ENCODE assay signal across 29 cellular contexts in genomic region chr10:83222832-83223742, GRCh38.
"Had no signal": no experiment of that assay in that cellular context is flagged by ENCODE, and none has a peak within 500 bp of the region (broad histone marks: within the 10 kb centered on the region; RNA-seq: fewer than 3 reads in every experiment).

No MANE protein-coding gene starts in this region.

- FAIRE-seq: astrocyte, keratinocyte, TTC549 had no signal

- H3K36me3 ChIP-seq: brain microvascular endothelial cell, esophagus muscularis mucosa, heart right ventricle, right lobe of liver, thoracic aorta, uterus had no signal

- H3K27ac ChIP-seq: brain microvascular endothelial cell, esophagus muscularis mucosa, heart right ventricle, right lobe of liver, thoracic aorta, uterus, VCaP had no signal

- H3K4me1 ChIP-seq: esophagus muscularis mucosa, heart right ventricle, right lobe of liver, uterus had no signal

- H3K27me3 Mint-ChIP-seq: activated CD4-positive, alpha-beta memory T cell treated with anti-CD3 and anti-CD28 coated beads for 36 hours; activated T-cell treated with anti-CD3 and anti-CD28 coated beads, Interleukin-2, amount 50 U/mL, for 24 hours; naive thymus-derived CD4-positive, alpha-beta T cell; type B pancreatic cell had no signal

- H3K9me3 ChIP-seq: esophagus muscularis mucosa, heart right ventricle, right lobe of liver, thoracic aorta, uterus had no signal

- H3K9me3 Mint-ChIP-seq: activated CD4-positive, alpha-beta memory T cell treated with anti-CD3 and anti-CD28 coated beads for 36 hours; type B pancreatic cell had no signal

- H3K36me3 Mint-ChIP-seq: activated CD4-positive, alpha-beta memory T cell treated with anti-CD3 and anti-CD28 coated beads for 36 hours; type B pancreatic cell had no signal

- H3K4me1 Mint-ChIP-seq: naive thymus-derived CD4-positive, alpha-beta T cell had no signal

- H3K27ac Mint-ChIP-seq: activated CD4-positive, alpha-beta memory T cell treated with anti-CD3 and anti-CD28 coated beads for 36 hours; activated T-cell treated with anti-CD3 and anti-CD28 coated beads, Interleukin-2, amount 50 U/mL, for 24 hours; naive thymus-derived CD4-positive, alpha-beta T cell; type B pancreatic cell had no signal

- DNase-seq: activated CD4-positive, alpha-beta memory T cell treated with anti-CD3 and anti-CD28 coated beads for 36 hours; activated CD4-positive, alpha-beta T cell treated with anti-CD3 and anti-CD28 coated beads for 48 hours; activated CD8-positive, alpha-beta memory T cell treated with anti-CD3 and anti-CD28 coated beads, Interleukin-2, amount 50 U/mL, for 48 hours; activated gamma-delta T cell; activated naive CD4-positive, alpha-beta T cell treated with anti-CD3 and anti-CD28 coated beads, Interleukin-2, amount 50 U/mL, for 16 hours; activated T-cell treated with anti-CD3 and anti-CD28 coated beads, Interleukin-2, amount 50 U/mL, for 24 hours; amniotic stem cell; brain microvascular endothelial cell; foreskin melanocyte; heart right ventricle; left cardiac atrium; left ventricle myocardium superior; mammary epithelial cell; midbrain; naive thymus-derived CD4-positive, alpha-beta T cell; right lobe of liver; stimulated activated CD4-positive, alpha-beta T cell treated with anti-CD3 and anti-CD28 coated beads, Interleukin-12 subunit alpha, Interleukin-12 subunit beta, amount 100 ng/mL, for 4 hours; stimulated activated CD4-positive, alpha-beta T cell treated with anti-CD3 and anti-CD28 coated beads, Interleukin-4, amount 100 ng/mL, for 1 hour; stimulated activated naive CD8-positive, alpha-beta T cell treated with anti-CD3 and anti-CD28 coated beads, Interleukin-15, Interleukin-2, amounts not matched to agents 100 U/mL and 50 U/mL, for 24 hours; T-helper 9 cell; uterus had no signal

- H3K27me3 ChIP-seq: brain microvascular endothelial cell, esophagus muscularis mucosa, heart right ventricle, right lobe of liver, uterus had no signal

- H3K4me3 Mint-ChIP-seq: activated CD4-positive, alpha-beta memory T cell treated with anti-CD3 and anti-CD28 coated beads for 36 hours; activated T-cell treated with anti-CD3 and anti-CD28 coated beads, Interleukin-2, amount 50 U/mL, for 24 hours; naive thymus-derived CD4-positive, alpha-beta T cell; type B pancreatic cell had no signal

- H3K4me3 ChIP-seq: esophagus muscularis mucosa, heart right ventricle, right lobe of liver, thoracic aorta, uterus had no signal

- ATAC-seq: activated CD4-positive, CD25-positive, alpha-beta regulatory T cell treated with anti-CD3 and anti-CD28 coated beads, Interleukin-2, amount 50 U/mL, for 24 hours; heart right ventricle; left cardiac atrium; left ventricle myocardium superior; naive thymus-derived CD4-positive, alpha-beta T cell; right lobe of liver; stimulated activated naive CD8-positive, alpha-beta T cell treated with anti-CD3 and anti-CD28 coated beads, Interleukin-15, Interleukin-2, amounts not matched to agents 100 U/mL and 50 U/mL, for 24 hours had no signal
